In genomic region chr22:30422481-30423295, GRCh38 we compare ENCODE assay signal across 8 cellular contexts. TPM values are rescaled to one million over a fixed set of nuclear protein-coding genes. Genes with fewer than 3 reads are reported as not detected.
DNase-seq lines count a peak whose midpoint lies in the region; TF ChIP-seq lines count a peak whose summit lies in the region.

No MANE protein-coding gene starts in this region.

- H4K91ac ChIP-seq in trophoblast cell (ENCODE audit: low read depth, low read length): peak overlapping the region; percentile 94

- peak overlapping the region; percentile 81 for H4K12ac ChIP-seq in trophoblast cell (ENCODE audit: low read depth, low read length)

- TF ChIP-seq CTCF in left ventricle myocardium inferior (IDR thresholded peaks at IDR 0.05; ENCODE audit: borderline replicate concordance): no peak

- H3K27ac ChIP-seq in left ventricle myocardium inferior (replicated peaks) (peak overlapping the region; percentile 99), trophoblast cell (ENCODE audit: low read depth, low read length) (peak overlapping the region; percentile 89)

- H3K18ac ChIP-seq in trophoblast cell (ENCODE audit: low read length): peak overlapping the region; percentile 60

- H3K9ac ChIP-seq in adipocyte (ENCODE audit: low read length): peak overlapping the region; percentile 93
- peak overlapping the region; percentile 73 for H3K9ac ChIP-seq in trophoblast cell (ENCODE audit: low read length)

- peak overlapping the region; percentile 68 for H2BK5ac ChIP-seq in trophoblast cell (ENCODE audit: low read depth, low read length, poor library complexity)

- H3K14ac ChIP-seq in trophoblast cell (ENCODE audit: low read length): peak overlapping the region; percentile 87

- no CpG with 5 or more reads among the region's 18 CpGs for WGBS in trophoblast cell (ENCODE audit: extremely low coverage, insufficient coverage, insufficient read length)

- H3K4me2 ChIP-seq in trophoblast cell (ENCODE audit: low read length): peak overlapping the region; percentile 76

- intact Hi-C loops in left ventricle myocardium inferior (cut with micrococcal nuclease): no loop called here

- peak overlapping the region; percentile 42 for H2BK12ac ChIP-seq in trophoblast cell (ENCODE audit: low read length)

- H2AK5ac ChIP-seq in trophoblast cell (ENCODE audit: low read length): peak overlapping the region; percentile 59

- peaks cover 15% of the 10 kb centered on the region for H3K79me1 ChIP-seq in trophoblast cell (ENCODE audit: low read length)

- peaks cover 8% of the 10 kb centered on the region for H3K79me2 ChIP-seq in trophoblast cell (ENCODE audit: control insufficient read depth, insufficient read depth, low read length, poor library complexity)

- H4K8ac ChIP-seq in trophoblast cell (ENCODE audit: low read depth, low read length): peak overlapping the region; percentile 93

- H2AFZ ChIP-seq in trophoblast cell (ENCODE audit: insufficient read depth, low read length, poor library complexity): peak overlapping the region; percentile 53

- peak overlapping the region; percentile 53 for H3K4ac ChIP-seq in trophoblast cell (ENCODE audit: low read depth, low read length)

- peak overlapping the region; percentile 83 for H3K4me3 ChIP-seq in adipocyte (ENCODE audit: low read length)
- H3K4me3 ChIP-seq in left ventricle myocardium inferior: peak overlapping the region; percentile 89
- H3K4me3 ChIP-seq in trophoblast cell (ENCODE audit: low read depth, low read length): peak overlapping the region; percentile 75

- DNase-seq in NCI-H1092 treated with DMSO at 0.1 percent for 48 hours (lab: John Stamatoyannopoulos, UW): peak; percentile 34
- no peak for DNase-seq in NCI-H1092 (lab: John Stamatoyannopoulos, UW)
- peak; percentile 77 for DNase-seq in NCI-H460 (ENCODE audit: extremely low read depth, low read depth)
- peak; percentile 94 for DNase-seq in adipocyte (ENCODE audit: low read depth)
- peak; percentile 28 for DNase-seq in left ventricle myocardium inferior
- DNase-seq in trophoblast cell: peak; percentile 54 to 58
- DNase-seq in NCI-H82 treated with DMSO at 0.1 percent for 48 hours (lab: John Stamatoyannopoulos, UW; ENCODE audit: unreplicated experiment): no peak
- no peak for DNase-seq in middle frontal gyrus (ENCODE audit: extremely low spot score, low spot score)

- peaks cover 53% of the 10 kb centered on the region for H3K4me1 ChIP-seq in adipocyte (ENCODE audit: control insufficient read depth, insufficient read depth, low read length)
- H3K4me1 ChIP-seq in left ventricle myocardium inferior: peaks cover 50% of the 10 kb centered on the region
- H3K4me1 ChIP-seq in trophoblast cell (ENCODE audit: control insufficient read depth in 1 of 2, insufficient read depth in 2 of 2, low read length in 2 of 2): peaks cover 10 to 28% of the 10 kb centered on the region in 2 experiments

- peak overlapping the region; percentile 54 for H2BK120ac ChIP-seq in trophoblast cell (ENCODE audit: insufficient read depth, low read length, poor library complexity)

- H3K27me3 ChIP-seq in adipocyte (replicated peaks; ENCODE audit: control insufficient read depth, insufficient read depth, low read length): no peaks in the 10 kb centered on the region
- no peaks in the 10 kb centered on the region for H3K27me3 ChIP-seq in left ventricle myocardium inferior (ENCODE audit: low read depth)
- H3K27me3 ChIP-seq in trophoblast cell (ENCODE audit: insufficient read depth, low read length): no peaks in the 10 kb centered on the region

- H3K9me3 ChIP-seq in adipocyte (ENCODE audit: control insufficient read depth, low read length): no peaks in the 10 kb centered on the region
- H3K9me3 ChIP-seq in left ventricle myocardium inferior (replicated peaks): no peaks in the 10 kb centered on the region
- H3K9me3 ChIP-seq in trophoblast cell (ENCODE audit: insufficient read depth, low read depth, low read length): peaks cover 4% of the 10 kb centered on the region

- H3K36me3 ChIP-seq in adipocyte (ENCODE audit: control insufficient read depth, insufficient read depth, low read length, severe bottlenecking): peaks cover 16% of the 10 kb centered on the region
- H3K36me3 ChIP-seq in left ventricle myocardium inferior: peaks cover 31% of the 10 kb centered on the region
- peaks cover 0 to 2% of the 10 kb centered on the region in 2 experiments for H3K36me3 ChIP-seq in trophoblast cell (ENCODE audit: control insufficient read depth in 1 of 2, insufficient read depth in 2 of 2, low read length in 2 of 2)

- no peak overlapping the region for H3K23ac ChIP-seq in trophoblast cell (ENCODE audit: low read length)

RNA-seq across cellular contexts. Expression of gene MTFP1, which starts 2.9 kb away (rescaled TPM):
- 36.0 and 41.9 TPM in 2 replicates for total RNA-seq in NCI-H460 (2014; rRNA removed; shearing (Covaris generic))
- polyA plus RNA-seq in NCI-H460 (2014; cell fraction: nucleus; rRNA removed): 65.2 and 68.5 TPM in 2 replicates
- total RNA-seq in left ventricle myocardium inferior: 19.7 TPM
- polyA plus RNA-seq in trophoblast cell (2013): 11.9 and 12.6 TPM in 2 replicates

RNA-seq across cellular contexts. Expression of gene SEC14L2, which starts 25.9 kb away (rescaled TPM):
- total RNA-seq in NCI-H460 (2014; rRNA removed; shearing (Covaris generic)): 5.4 and 6.3 TPM in 2 replicates
- polyA plus RNA-seq in NCI-H460 (2014; cell fraction: nucleus; rRNA removed): 13.2 and 20.0 TPM in 2 replicates
- 1.2 TPM for total RNA-seq in left ventricle myocardium inferior
- 0.74 and 1.5 TPM in 2 replicates for polyA plus RNA-seq in trophoblast cell (2013)

RNA-seq across cellular contexts. Expression of gene RNF215, which starts 35.5 kb away (rescaled TPM):
- total RNA-seq in NCI-H460 (2014; rRNA removed; shearing (Covaris generic)): 17.0 and 19.3 TPM in 2 replicates
- polyA plus RNA-seq in NCI-H460 (2014; cell fraction: nucleus; rRNA removed): 85.3 and 89.5 TPM in 2 replicates
- total RNA-seq in left ventricle myocardium inferior: 4.9 TPM
- 7.3 and 7.8 TPM in 2 replicates for polyA plus RNA-seq in trophoblast cell (2013)

RNA-seq across cellular contexts. Expression of gene SEC14L3, which starts 49.1 kb away (rescaled TPM):
- not detected in 2 replicates for total RNA-seq in NCI-H460 (2014; rRNA removed; shearing (Covaris generic))
- polyA plus RNA-seq in NCI-H460 (2014; cell fraction: nucleus; rRNA removed): not detected in 2 replicates
- not detected for total RNA-seq in left ventricle myocardium inferior
- polyA plus RNA-seq in trophoblast cell (2013): not detected in 2 replicates

Comparison
In these comparisons a context has a peak if more than half of its experiments do, and no peak if none do; other contexts are left out.
1. DNase-seq: peak in NCI-H1092 treated with DMSO at 0.1 percent for 48 hours (single experiment), NCI-H460 (single experiment), adipocyte (single experiment), left ventricle myocardium inferior (single experiment) and trophoblast cell (2 of 2); none in NCI-H1092 (single experiment), NCI-H82 treated with DMSO at 0.1 percent for 48 hours (single experiment) and middle frontal gyrus (single experiment).
2. Peak in every context shown above with its lines, with median percentiles within 50 percentile points of each other: H3K4me3 ChIP-seq.